Comparison of ENCODE assay signal across 22 cellular contexts in genomic region chr15:70222632-70223031, GRCh38.
DNase-seq lines count a peak whose midpoint lies in the region; ATAC-seq and TF ChIP-seq lines count a peak whose summit lies in the region.
"Had no signal": no experiment of that assay in that cellular context is flagged by ENCODE, and none has a peak within 500 bp of the region (broad histone marks: within the 10 kb centered on the region; RNA-seq: fewer than 3 reads in every experiment).

No MANE protein-coding gene starts in this region.

- no peak for DNase-seq in activated naive CD8-positive, alpha-beta T cell treated with anti-CD3 and anti-CD28 coated beads, Interleukin-2, amount 10 ng/mL, durations not matched to agents 7 days and 5 days
- no peak for DNase-seq in activated naive CD8-positive, alpha-beta T cell treated with anti-CD3 and anti-CD28 coated beads, Interleukin-2, amount 50 U/mL, for 24 hours
- DNase-seq in amniotic epithelial cell (ENCODE audit: low read depth) (peak; percentile 35), fibroblast of pulmonary artery (ENCODE audit: low read depth) (peak; percentile 22), COLO829 (ENCODE audit: low spot score) (no peak), head of caudate nucleus (no peak)
- DNase-seq: 8988T; ACHN; BE2C; CD8-positive, alpha-beta memory T cell; DMS153; DND-41; KBM-7; MG63; NCI-H1105 treated with DMSO at 0.1 percent for 48 hours; NCI-H1694; NCI-H2029 treated with DMSO at 0.1 percent for 48 hours; NCI-H526 treated with DMSO at 0.1 percent for 48 hours; SHP77 treated with DMSO at 0.1 percent for 48 hours had no signal

- TF ChIP-seq CTCF in fibroblast of pulmonary artery (IDR thresholded peaks at IDR 0.05; ENCODE audit: low read length, missing control alignments): no peak

- peaks cover 3% of the 10 kb centered on the region for H3K9me3 Mint-ChIP-seq in activated naive CD8-positive, alpha-beta T cell treated with anti-CD3 and anti-CD28 coated beads, Interleukin-2, amount 10 ng/mL, durations not matched to agents 7 days and 5 days
- H3K9me3 Mint-ChIP-seq in activated naive CD8-positive, alpha-beta T cell treated with anti-CD3 and anti-CD28 coated beads, Interleukin-2, amount 50 U/mL, for 24 hours: no peaks in the 10 kb centered on the region
- H3K9me3 Mint-ChIP-seq: CD14-positive monocyte; CD8-positive, alpha-beta memory T cell had no signal

- H3K4me3 Mint-ChIP-seq in activated naive CD8-positive, alpha-beta T cell treated with anti-CD3 and anti-CD28 coated beads, Interleukin-2, amount 10 ng/mL, durations not matched to agents 7 days and 5 days: peak overlapping the region; percentile 67
- no peak overlapping the region for H3K4me3 Mint-ChIP-seq in activated naive CD8-positive, alpha-beta T cell treated with anti-CD3 and anti-CD28 coated beads, Interleukin-2, amount 50 U/mL, for 24 hours

- POLR2A ChIA-PET in activated naive CD8-positive, alpha-beta T cell treated with anti-CD3 and anti-CD28 coated beads, Interleukin-2, amount 10 ng/mL, durations not matched to agents 7 days and 5 days (lab: Charles Lee): interaction anchor here (0.6 kb wide), 1 partner anchor 10 kb away, joined by 3 read pairs; no protein-coding TSS in a partner anchor

- no peak for ATAC-seq in activated naive CD8-positive, alpha-beta T cell treated with anti-CD3 and anti-CD28 coated beads, Interleukin-2, amount 10 ng/mL, durations not matched to agents 7 days and 5 days (ENCODE audit: low read depth)
- no peak for ATAC-seq in activated naive CD8-positive, alpha-beta T cell treated with anti-CD3 and anti-CD28 coated beads, Interleukin-2, amount 50 U/mL, for 24 hours
- no peak for ATAC-seq in activated CD4-positive, CD25-positive, alpha-beta regulatory T cell treated with anti-CD3 and anti-CD28 coated beads, Interleukin-2, amount 50 U/mL, for 24 hours
- ATAC-seq in HG03520 (IDR thresholded peaks at IDR 0.05; ENCODE audit: unreplicated experiment): no peak

- no peak overlapping the region for H3K4me3 ChIP-seq in fibroblast of pulmonary artery (replicated peaks; ENCODE audit: low read depth, low read length)
- H3K4me3 ChIP-seq: MG63 had no signal

- H3K27ac Mint-ChIP-seq in activated naive CD8-positive, alpha-beta T cell treated with anti-CD3 and anti-CD28 coated beads, Interleukin-2, amount 10 ng/mL, durations not matched to agents 7 days and 5 days: no peak overlapping the region
- H3K27ac Mint-ChIP-seq in activated naive CD8-positive, alpha-beta T cell treated with anti-CD3 and anti-CD28 coated beads, Interleukin-2, amount 50 U/mL, for 24 hours: no peak overlapping the region

- intact Hi-C loops in head of caudate nucleus (cut with DNase I): no loop called here

- H3K4me1 Mint-ChIP-seq in activated naive CD8-positive, alpha-beta T cell treated with anti-CD3 and anti-CD28 coated beads, Interleukin-2, amount 10 ng/mL, durations not matched to agents 7 days and 5 days: peaks cover 11% of the 10 kb centered on the region
- H3K4me1 Mint-ChIP-seq in activated naive CD8-positive, alpha-beta T cell treated with anti-CD3 and anti-CD28 coated beads, Interleukin-2, amount 50 U/mL, for 24 hours: peaks cover 7% of the 10 kb centered on the region

- H3K27me3 Mint-ChIP-seq in activated naive CD8-positive, alpha-beta T cell treated with anti-CD3 and anti-CD28 coated beads, Interleukin-2, amount 10 ng/mL, durations not matched to agents 7 days and 5 days: peaks cover 11% of the 10 kb centered on the region
- peaks cover 2% of the 10 kb centered on the region for H3K27me3 Mint-ChIP-seq in activated naive CD8-positive, alpha-beta T cell treated with anti-CD3 and anti-CD28 coated beads, Interleukin-2, amount 50 U/mL, for 24 hours

- no peaks in the 10 kb centered on the region for H3K36me3 Mint-ChIP-seq in activated naive CD8-positive, alpha-beta T cell treated with anti-CD3 and anti-CD28 coated beads, Interleukin-2, amount 10 ng/mL, durations not matched to agents 7 days and 5 days
- no peaks in the 10 kb centered on the region for H3K36me3 Mint-ChIP-seq in activated naive CD8-positive, alpha-beta T cell treated with anti-CD3 and anti-CD28 coated beads, Interleukin-2, amount 50 U/mL, for 24 hours (ENCODE audit: low read depth)
- H3K36me3 Mint-ChIP-seq: CD14-positive monocyte; CD8-positive, alpha-beta memory T cell had no signal

Comparison
In these comparisons a context has a peak if more than half of its experiments do, and no peak if none do; other contexts are left out.
1. DNase-seq: peak in amniotic epithelial cell (single experiment) and fibroblast of pulmonary artery (single experiment); none in activated naive CD8-positive, alpha-beta T cell treated with anti-CD3 and anti-CD28 coated beads, Interleukin-2, amount 10 ng/mL, durations not matched to agents 7 days and 5 days (single experiment), activated naive CD8-positive, alpha-beta T cell treated with anti-CD3 and anti-CD28 coated beads, Interleukin-2, amount 50 U/mL, for 24 hours (single experiment), COLO829 (single experiment) and head of caudate nucleus (0 of 42).